Comparison of ENCODE assay signal across 1 cellular context in genomic region chr12:47705571-47706425, GRCh38.
TF ChIP-seq lines count a peak whose summit lies in the region.

TSS of gene RPAP3 (minus strand) at chr12:47706030. CDS start at chr12:47702840, 3,190 bp downstream.

TF ChIP-seq in HepG2, 621 proteins besides CTCF, POLR2A, EP300 and RAD21 (continued from another document):
- TF ChIP-seq PAX8 (CRISPR knock-in tag; IDR thresholded peaks at IDR 0.05; ENCODE audit: borderline replicate concordance), result no peak
- TF ChIP-seq ZMYM4 (CRISPR knock-in tag; IDR thresholded peaks at IDR 0.05), result peak; percentile 77
- no peak for TF ChIP-seq ZKSCAN1 (IDR thresholded peaks at IDR 0.05; ENCODE audit: low read length)
- 0 out of 2 replicates have a peak, but pooled peaks have one; percentile 69 for TF ChIP-seq ZNF224 (CRISPR knock-in tag; IDR thresholded peaks at IDR 0.05)
- no peak for TF ChIP-seq KLF15 (CRISPR knock-in tag; IDR thresholded peaks at IDR 0.05; ENCODE audit: borderline replicate concordance)
- no peak for TF ChIP-seq ZBTB7A (CRISPR knock-in tag; IDR thresholded peaks at IDR 0.05)
- TF ChIP-seq ZSCAN22 (CRISPR knock-in tag; IDR thresholded peaks at IDR 0.05), result no peak
- no peak; the same call in 1 of the 2 replicates for TF ChIP-seq ZFP37 (CRISPR knock-in tag; IDR thresholded peaks at IDR 0.05; ENCODE audit: borderline replicate concordance)
- no peak for TF ChIP-seq JDP2 (CRISPR knock-in tag; IDR thresholded peaks at IDR 0.05; ENCODE audit: borderline replicate concordance)
- peak; percentile 94 for TF ChIP-seq POLR2G (IDR thresholded peaks at IDR 0.05; ENCODE audit: low read depth, low read length)
- TF ChIP-seq ZNF775 (CRISPR knock-in tag; IDR thresholded peaks at IDR 0.05; ENCODE audit: borderline replicate concordance), result no peak
- TF ChIP-seq, protein P1, sequence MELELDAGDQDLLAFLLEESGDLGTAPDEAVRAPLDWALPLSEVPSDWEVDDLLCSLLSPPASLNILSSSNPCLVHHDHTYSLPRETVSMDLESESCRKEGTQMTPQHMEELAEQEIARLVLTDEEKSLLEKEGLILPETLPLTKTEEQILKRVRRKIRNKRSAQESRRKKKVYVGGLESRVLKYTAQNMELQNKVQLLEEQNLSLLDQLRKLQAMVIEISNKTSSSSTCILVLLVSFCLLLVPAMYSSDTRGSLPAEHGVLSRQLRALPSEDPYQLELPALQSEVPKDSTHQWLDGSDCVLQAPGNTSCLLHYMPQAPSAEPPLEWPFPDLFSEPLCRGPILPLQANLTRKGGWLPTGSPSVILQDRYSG (CRISPR knock-in tag; IDR thresholded peaks at IDR 0.05), result 0 out of 2 replicates have a peak, but pooled peaks have one; percentile 12
- TF ChIP-seq, protein P2, sequence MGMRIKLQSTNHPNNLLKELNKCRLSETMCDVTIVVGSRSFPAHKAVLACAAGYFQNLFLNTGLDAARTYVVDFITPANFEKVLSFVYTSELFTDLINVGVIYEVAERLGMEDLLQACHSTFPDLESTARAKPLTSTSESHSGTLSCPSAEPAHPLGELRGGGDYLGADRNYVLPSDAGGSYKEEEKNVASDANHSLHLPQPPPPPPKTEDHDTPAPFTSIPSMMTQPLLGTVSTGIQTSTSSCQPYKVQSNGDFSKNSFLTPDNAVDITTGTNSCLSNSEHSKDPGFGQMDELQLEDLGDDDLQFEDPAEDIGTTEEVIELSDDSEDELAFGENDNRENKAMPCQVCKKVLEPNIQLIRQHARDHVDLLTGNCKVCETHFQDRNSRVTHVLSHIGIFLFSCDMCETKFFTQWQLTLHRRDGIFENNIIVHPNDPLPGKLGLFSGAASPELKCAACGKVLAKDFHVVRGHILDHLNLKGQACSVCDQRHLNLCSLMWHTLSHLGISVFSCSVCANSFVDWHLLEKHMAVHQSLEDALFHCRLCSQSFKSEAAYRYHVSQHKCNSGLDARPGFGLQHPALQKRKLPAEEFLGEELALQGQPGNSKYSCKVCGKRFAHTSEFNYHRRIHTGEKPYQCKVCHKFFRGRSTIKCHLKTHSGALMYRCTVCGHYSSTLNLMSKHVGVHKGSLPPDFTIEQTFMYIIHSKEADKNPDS (CRISPR knock-in tag; IDR thresholded peaks at IDR 0.05), result no peak
- no peak; the same call in 1 of the 2 replicates for TF ChIP-seq ZNF772 (CRISPR knock-in tag; IDR thresholded peaks at IDR 0.05)
- peak; percentile 60; the same call in 1 of the 2 replicates for TF ChIP-seq PHF21A (CRISPR knock-in tag; IDR thresholded peaks at IDR 0.05)
- TF ChIP-seq ZNF570 (CRISPR knock-in tag; IDR thresholded peaks at IDR 0.05; ENCODE audit: borderline replicate concordance), result no peak
- peak; percentile 58; the same call in 1 of the 2 replicates for TF ChIP-seq ZNF333 (CRISPR knock-in tag; IDR thresholded peaks at IDR 0.05; ENCODE audit: borderline replicate concordance)
- no peak for TF ChIP-seq KDM4B (CRISPR knock-in tag; IDR thresholded peaks at IDR 0.05)
- TF ChIP-seq BCL3 (CRISPR knock-in tag; IDR thresholded peaks at IDR 0.05), result no peak; the same call in 1 of the 2 replicates
- TF ChIP-seq FOXK2 (IDR thresholded peaks at IDR 0.05), result no peak
- peak; percentile 6; the same call in 1 of the 2 replicates for TF ChIP-seq ZNF367 (CRISPR knock-in tag; IDR thresholded peaks at IDR 0.05; ENCODE audit: borderline replicate concordance)
- no peak for TF ChIP-seq ZNF251 (CRISPR knock-in tag; IDR thresholded peaks at IDR 0.05)
- TF ChIP-seq ZNF792 (CRISPR knock-in tag; IDR thresholded peaks at IDR 0.05), result no peak
- TF ChIP-seq JARID2 (CRISPR knock-in tag; IDR thresholded peaks at IDR 0.05; ENCODE audit: insufficient replicate concordance), result no peak
- TF ChIP-seq ZNF263 (CRISPR knock-in tag; IDR thresholded peaks at IDR 0.05), result no peak; the same call in 1 of the 2 replicates
- TF ChIP-seq RORA (CRISPR knock-in tag; IDR thresholded peaks at IDR 0.05), result no peak
- TF ChIP-seq ZMAT5 (CRISPR knock-in tag; IDR thresholded peaks at IDR 0.05; ENCODE audit: borderline replicate concordance, low read depth), result no peak
- TF ChIP-seq SALL2 (CRISPR knock-in tag; IDR thresholded peaks at IDR 0.05), result 0 out of 2 replicates have a peak, but pooled peaks have one; percentile 59
- no peak for TF ChIP-seq ZFP41 (CRISPR knock-in tag; IDR thresholded peaks at IDR 0.05; ENCODE audit: borderline replicate concordance)
- TF ChIP-seq KMT2A (CRISPR knock-in tag; IDR thresholded peaks at IDR 0.05), result peak; percentile 74
- no peak for TF ChIP-seq CC2D1A (CRISPR knock-in tag; IDR thresholded peaks at IDR 0.05)
- peak; percentile 78; the same call in 1 of the 2 replicates for TF ChIP-seq ZGPAT (CRISPR knock-in tag; IDR thresholded peaks at IDR 0.05)
- TF ChIP-seq ETS1 (CRISPR knock-in tag; IDR thresholded peaks at IDR 0.05), result no peak
